ENCODE assay signal across 7 cellular contexts in genomic region chr7:111953611-111954010, GRCh38.
DNase-seq lines count a peak whose midpoint lies in the region; ATAC-seq lines count a peak whose summit lies in the region.

No MANE protein-coding gene starts in this region.

- peak; percentile 70 for ATAC-seq in GM21447 (IDR thresholded peaks at IDR 0.05; ENCODE audit: unreplicated experiment)
- ATAC-seq in HG02763 (IDR thresholded peaks at IDR 0.05; ENCODE audit: unreplicated experiment), result no peak

- DNase-seq in NCI-H146 treated with DMSO at 0.1 percent for 48 hours (lab: John Stamatoyannopoulos, UW; ENCODE audit: unreplicated experiment), result peak; percentile 23
- DNase-seq in dermis microvascular lymphatic vessel endothelial cell (ENCODE audit: low read depth in 2 of 2), result peak; percentile 22 to 33
- peak; percentile 91 for DNase-seq in pons (ENCODE audit: low spot score)
- no peak for DNase-seq in stimulated activated CD4-positive, alpha-beta T cell treated with anti-CD3 and anti-CD28 coated beads, Interleukin-2, amount 100 ng/mL, for 48 hours
- no peak for DNase-seq in stimulated activated CD4-positive, alpha-beta T cell treated with anti-CD3 and anti-CD28 coated beads, Interleukin-4, amount 100 ng/mL, for 1 hour

Comparison
In these comparisons a context has a peak if more than half of its experiments do, and no peak if none do; other contexts are left out.
1. DNase-seq: peak in NCI-H146 treated with DMSO at 0.1 percent for 48 hours (single experiment), dermis microvascular lymphatic vessel endothelial cell (2 of 2) and pons (single experiment); none in stimulated activated CD4-positive, alpha-beta T cell treated with anti-CD3 and anti-CD28 coated beads, Interleukin-2, amount 100 ng/mL, for 48 hours (0 of 2) and stimulated activated CD4-positive, alpha-beta T cell treated with anti-CD3 and anti-CD28 coated beads, Interleukin-4, amount 100 ng/mL, for 1 hour (single experiment).